Comparison of ENCODE assay signal across 28 cellular contexts in genomic region chr1:85553936-85554335, GRCh38. TPM values are rescaled to one million over a fixed set of nuclear protein-coding genes. Genes with fewer than 3 reads are reported as not detected.
DNase-seq lines count a peak whose midpoint lies in the region; ATAC-seq, FAIRE-seq and TF ChIP-seq lines count a peak whose summit lies in the region.
"Had no signal": no experiment of that assay in that cellular context is flagged by ENCODE, and none has a peak within 500 bp of the region (broad histone marks: within the 10 kb centered on the region; RNA-seq: fewer than 3 reads in every experiment).

No MANE protein-coding gene starts in this region.

- H3K4me3 ChIP-seq in GM23338: no peak overlapping the region
- no peak overlapping the region for H3K4me3 ChIP-seq in H1 (ENCODE audit: extremely low read depth in 1 of 4, insufficient read depth in 2 of 4, low read depth in 3 of 4, low read length in 4 of 4)
- H3K4me3 ChIP-seq in muscle layer of colon (ENCODE audit: low read depth in 1 of 2, low read length in 2 of 2): no peak overlapping the region
- H3K4me3 ChIP-seq in gastrocnemius medialis: no peak overlapping the region
- H3K4me3 ChIP-seq: A549, dorsolateral prefrontal cortex, K562, thyroid gland had no signal

- H3K27ac Mint-ChIP-seq in GM23338: 0 out of 2 replicates have a peak overlapping the region, but pooled peaks have one; percentile 37
- H3K27ac Mint-ChIP-seq: activated CD8-positive, alpha-beta T cell treated with anti-CD3 and anti-CD28 coated beads for 36 hours; activated naive CD8-positive, alpha-beta T cell; B cell; CD8-positive, alpha-beta memory T cell; stimulated activated naive CD8-positive, alpha-beta T cell treated with anti-CD3 and anti-CD28 coated beads, Interleukin-15, Interleukin-2, amounts not matched to agents 100 ng/mL and 50 ng/mL, for 24 hours; T-helper 17 cell had no signal

- H3K27me3 ChIP-seq in GM23338 (ENCODE audit: insufficient read depth) (no peaks in the 10 kb centered on the region), H1 (replicated peaks in 1 of 4; ENCODE audit: control insufficient read depth in 3 of 4, extremely low read depth in 1 of 4, insufficient read depth in 3 of 4, low read length in 3 of 4) (no peaks in the 10 kb centered on the region; a peak in 1 of 7 replicates), muscle layer of colon (ENCODE audit: control insufficient read depth in 1 of 2, insufficient read depth in 2 of 2, low read length in 2 of 2) (no peaks in the 10 kb centered on the region), gastrocnemius medialis (no peaks in the 10 kb centered on the region)
- H3K27me3 ChIP-seq: dorsolateral prefrontal cortex, thyroid gland had no signal

- in situ Hi-C loops in gastrocnemius medialis (cut with MboI; ENCODE audit: low sequenced_read_pairs in 4 of 4): no loop called here

- H2BK120ac ChIP-seq in H1 (replicated peaks; ENCODE audit: low read depth, low read length): no peak overlapping the region

- no peak overlapping the region for H2BK15ac ChIP-seq in H1 (ENCODE audit: low read length)

- intact Hi-C loops in gastrocnemius medialis (cut with DNase I; ENCODE audit: low total_unique reads): no loop called here

- H3F3A ChIP-seq in GM23338 (replicated peaks; ENCODE audit: low read depth): no peaks in the 10 kb centered on the region

- TF ChIP-seq RAD21 in H1 (IDR thresholded peaks at IDR 0.05 in 1 of 2, conservative IDR thresholded peaks at IDR 0.05 in 1 of 2; ENCODE audit: low read depth in 2 of 2, low read length in 2 of 2): no peak

- no peak overlapping the region for H3K14ac ChIP-seq in H1 (ENCODE audit: insufficient read length)

- peaks cover 3% of the 10 kb centered on the region for H3K9me2 ChIP-seq in GM23338 (ENCODE audit: insufficient read depth)

- no peaks in the 10 kb centered on the region for H3K79me1 ChIP-seq in H1 (ENCODE audit: low read depth, low read length)

- no peak overlapping the region for H3K4me3 Mint-ChIP-seq in GM23338
- H3K4me3 Mint-ChIP-seq: activated CD8-positive, alpha-beta T cell treated with anti-CD3 and anti-CD28 coated beads for 36 hours; activated naive CD8-positive, alpha-beta T cell; B cell; CD8-positive, alpha-beta memory T cell; stimulated activated naive CD8-positive, alpha-beta T cell treated with anti-CD3 and anti-CD28 coated beads, Interleukin-15, Interleukin-2, amounts not matched to agents 100 ng/mL and 50 ng/mL, for 24 hours; T-helper 17 cell had no signal

- H2BK12ac ChIP-seq in H1 (ENCODE audit: low read depth, low read length): no peak overlapping the region

- H3K79me2 ChIP-seq in GM23338 (replicated peaks; ENCODE audit: insufficient read depth): no peaks in the 10 kb centered on the region
- H3K79me2 ChIP-seq in H1 (ENCODE audit: control insufficient read depth in 1 of 2, insufficient read depth in 2 of 2, low read length in 2 of 2): no peaks in the 10 kb centered on the region

- peaks cover 20% of the 10 kb centered on the region for H3K4me1 Mint-ChIP-seq in GM23338
- H3K4me1 Mint-ChIP-seq: B cell; CD8-positive, alpha-beta memory T cell; T-helper 17 cell had no signal

- H3K27ac ChIP-seq in GM23338 (ENCODE audit: low read depth) (no peak overlapping the region), H1 (ENCODE audit: low read depth, low read length) (no peak overlapping the region), muscle layer of colon (ENCODE audit: low read depth, low read length) (peak overlapping the region; percentile 67), gastrocnemius medialis (peak overlapping the region; percentile 35 to 79 (median 74))
- H3K27ac ChIP-seq: dorsolateral prefrontal cortex had no signal

- no peak overlapping the region for H3K23ac ChIP-seq in H1 (ENCODE audit: insufficient read length)

- no peaks in the 10 kb centered on the region for H3K36me3 Mint-ChIP-seq in GM23338 (ENCODE audit: low read depth)
- H3K36me3 Mint-ChIP-seq: CD8-positive, alpha-beta memory T cell had no signal

- POLR2A ChIA-PET in H1 (lab: Charles Lee; ENCODE audit: partially characterized antibody): interaction anchor here (0.6 to 1.3 kb wide), 4 partner anchors 22 to 152 kb away, joined by 3 to 5 read pairs (median 3); no protein-coding TSS in a partner anchor

- TF ChIP-seq EP300 in H1 (IDR thresholded peaks at IDR 0.05; ENCODE audit: borderline replicate concordance in 1 of 2, low read depth in 2 of 2, low read length in 2 of 2): no peak

- DNase-seq in GM23338 (ENCODE audit: low spot score): no peak
- no peak for DNase-seq in H1 (ENCODE audit: low read depth in 1 of 2, low spot score in 2 of 2)
- no peak for DNase-seq in gastrocnemius medialis
- DNase-seq in DMS53 (lab: John Stamatoyannopoulos, UW): no peak
- DNase-seq in activated CD4-positive, alpha-beta T cell treated with anti-CD3 and anti-CD28 coated beads for 1 hour: no peak
- DNase-seq: activated CD4-positive, CD25-positive, alpha-beta regulatory T cell treated with anti-CD3 and anti-CD28 coated beads, Interleukin-2, amount 50 U/mL, for 72 hours; activated CD8-positive, alpha-beta T cell treated with anti-CD3 and anti-CD28 coated beads for 36 hours; CD8-positive, alpha-beta memory T cell; dorsolateral prefrontal cortex; glutamatergic neuron; HCEC 1CT; NCI-H1105; NCI-H2029 treated with DMSO at 0.1 percent for 48 hours; NCI-H2227 treated with DMSO at 0.1 percent for 48 hours; NCI-H526 treated with DMSO at 0.1 percent for 48 hours; T-helper 17 cell; thyroid gland had no signal

- FAIRE-seq in H1 (lab: Jason Lieb, UNC): no peak
- FAIRE-seq: A549, K562, RCC 7860 had no signal

- no peak overlapping the region for H3K9ac ChIP-seq in H1 (replicated peaks in 1 of 4; ENCODE audit: extremely low read depth in 1 of 4, low read depth in 3 of 4, low read length in 3 of 4)
- H3K9ac ChIP-seq in muscle layer of colon (ENCODE audit: low read length): no peak overlapping the region

- H3K36me3 ChIP-seq in GM23338 (ENCODE audit: insufficient read depth): no peaks in the 10 kb centered on the region
- H3K36me3 ChIP-seq in H1 (ENCODE audit: control insufficient read depth in 2 of 4, insufficient read depth in 4 of 4, low read length in 3 of 4): no peaks in the 10 kb centered on the region
- H3K36me3 ChIP-seq in muscle layer of colon (ENCODE audit: insufficient read depth, low read length): no peaks in the 10 kb centered on the region
- H3K36me3 ChIP-seq in gastrocnemius medialis: no peaks in the 10 kb centered on the region
- H3K36me3 ChIP-seq: thyroid gland had no signal

- no peaks in the 10 kb centered on the region for H3K23me2 ChIP-seq in H1 (ENCODE audit: low read depth, low read length)

- no peak for TF ChIP-seq CTCF in GM23338 (conservative IDR thresholded peaks at IDR 0.05; ENCODE audit: low read depth in 2 of 2)
- TF ChIP-seq CTCF in H1 (IDR thresholded peaks at IDR 0.05; ENCODE audit: control extremely low read depth in 1 of 3, insufficient read depth in 1 of 3, low read depth in 1 of 3, low read length in 3 of 3): no peak
- TF ChIP-seq CTCF in gastrocnemius medialis (IDR thresholded peaks at IDR 0.05 in 4 of 5, conservative IDR thresholded peaks at IDR 0.05 in 1 of 5): no peak

- no peak overlapping the region for H3K18ac ChIP-seq in H1 (ENCODE audit: extremely low read depth, low read length)

- no peaks in the 10 kb centered on the region for H4K20me1 ChIP-seq in GM23338 (replicated peaks; ENCODE audit: insufficient read depth)
- H4K20me1 ChIP-seq in H1 (replicated peaks in 1 of 2; ENCODE audit: control insufficient read depth in 1 of 2, insufficient read depth in 2 of 2, low read length in 2 of 2): no peaks in the 10 kb centered on the region

- H2AFZ ChIP-seq in GM23338 (no peak overlapping the region; the same call in 1 of the 2 replicates), H1 (ENCODE audit: low read length) (peak overlapping the region; percentile 6; the same call in 1 of the 2 replicates)

- H2AK5ac ChIP-seq in H1 (ENCODE audit: low read depth, low read length): no peak overlapping the region

- H4K8ac ChIP-seq in H1 (ENCODE audit: extremely low read depth, insufficient read depth, low read length): no peak overlapping the region

- no peak overlapping the region for H3K4ac ChIP-seq in H1 (replicated peaks; ENCODE audit: insufficient read length, low read depth, low read length)

- no peak overlapping the region for H4K5ac ChIP-seq in H1 (ENCODE audit: insufficient read length, low read depth, low read length)

- no peak overlapping the region for H2BK20ac ChIP-seq in H1 (ENCODE audit: low read length)

- H3K56ac ChIP-seq in H1 (replicated peaks; ENCODE audit: insufficient read length, low read depth, low read length): no peak overlapping the region

- WGBS in H1 (ENCODE audit: extremely low coverage in 1 of 2, insufficient coverage in 1 of 2, insufficient read length in 1 of 2, insufficient replicate concordance in 2 of 2, low coverage in 1 of 2, low lambda C conversion rate in 2 of 2, missing lambda C conversion rate in 1 of 2), 2 experiments: 91% methylated on average over 1 of the region's 1 CpG; no CpG with 5 or more reads in 1 of the 2 experiments

- H3K27me3 Mint-ChIP-seq in GM23338 (ENCODE audit: insufficient read depth, low read depth, poor library complexity): no peaks in the 10 kb centered on the region
- H3K27me3 Mint-ChIP-seq: progenitor cell of endocrine pancreas had no signal

- TF ChIP-seq POLR2A in H1 (IDR thresholded peaks at IDR 0.05; ENCODE audit: control extremely low read depth in 1 of 2, low read depth in 2 of 2, low read length in 2 of 2) (no peak), gastrocnemius medialis (IDR thresholded peaks at IDR 0.05) (no peak)

- CTCF ChIA-PET in H1 (lab: Charles Lee; ENCODE audit: partially characterized antibody): no interaction called here

- no peak overlapping the region for H2BK5ac ChIP-seq in H1 (ENCODE audit: low read depth, low read length)

- H4K91ac ChIP-seq in H1 (replicated peaks; ENCODE audit: insufficient read length, low read length): no peak overlapping the region

- H3K9me3 Mint-ChIP-seq in GM23338: no peaks in the 10 kb centered on the region; the same call in 2 of the 3 replicates
- H3K9me3 Mint-ChIP-seq: activated CD8-positive, alpha-beta T cell treated with anti-CD3 and anti-CD28 coated beads for 36 hours; stimulated activated naive CD8-positive, alpha-beta T cell treated with anti-CD3 and anti-CD28 coated beads, Interleukin-15, Interleukin-2, amounts not matched to agents 100 ng/mL and 50 ng/mL, for 24 hours had no signal

- H3K9me3 ChIP-seq in H1 (ENCODE audit: insufficient read depth in 2 of 2, low read depth in 1 of 2, low read length in 1 of 2) (no peaks in the 10 kb centered on the region; a peak in 1 of 4 replicates), muscle layer of colon (ENCODE audit: low read length) (no peaks in the 10 kb centered on the region), gastrocnemius medialis (no peaks in the 10 kb centered on the region)
- H3K9me3 ChIP-seq: thyroid gland had no signal

- no peak for ATAC-seq in GM23338
- ATAC-seq in gastrocnemius medialis: no peak
- ATAC-seq in GM18861 (IDR thresholded peaks at IDR 0.05; ENCODE audit: unreplicated experiment): no peak
- ATAC-seq in GM19455 (IDR thresholded peaks at IDR 0.05; ENCODE audit: unreplicated experiment): no peak
- ATAC-seq: A549; activated CD8-positive, alpha-beta T cell treated with anti-CD3 and anti-CD28 coated beads for 36 hours; K562; T-helper 17 cell had no signal

- H3K4me1 ChIP-seq in GM23338 (ENCODE audit: insufficient read depth): peaks cover 14% of the 10 kb centered on the region
- peaks cover 0 to 2% (median 2%) of the 10 kb centered on the region in 4 experiments; a peak in 3 of 7 replicates for H3K4me1 ChIP-seq in H1 (replicated peaks in 1 of 4; ENCODE audit: control insufficient read depth in 3 of 4, insufficient read depth in 4 of 4, low read length in 3 of 4)
- H3K4me1 ChIP-seq in muscle layer of colon (ENCODE audit: insufficient read depth, low read length): peaks cover 52% of the 10 kb centered on the region
- peaks cover 15 to 38% of the 10 kb centered on the region in 2 donors for H3K4me1 ChIP-seq in gastrocnemius medialis

- H3K4me2 ChIP-seq in GM23338 (no peak overlapping the region), H1 (ENCODE audit: insufficient read depth in 1 of 2, low read depth in 2 of 2, low read length in 2 of 2) (no peak overlapping the region)
- H3K4me2 ChIP-seq: A549 had no signal

RNA-seq across cellular contexts. Expression of gene CCN1, which starts 26.6 kb away (rescaled TPM):
- total RNA-seq in GM23338 (2014; rRNA removed; shearing (Covaris generic)): 66.5 and 66.6 TPM in 2 replicates
- polyA plus RNA-seq in GM23338 (2016; fragmentation: Nextera tagmentation; extraction: Ambion mirVana) (130 and 132 TPM in 2 replicates), H1 (2011; rRNA removed) (19.1 and 29.7 TPM in 2 replicates)
- 108 and 113 TPM in 2 replicates for total RNA-seq in H1 (2021; fragmentation: NEBNext Ultra II Directional; extraction: Animal tissue kit (Norgen Biotek cat#: 25700))
- 36.4 TPM for polyA plus RNA-seq in H1 (2011; cell fraction: cytosol; rRNA removed)
- polyA plus RNA-seq in H1 (2011; cell fraction: nucleus; rRNA removed): 106 TPM
- 58.2 to 88.4 TPM (median 74.4 TPM) in 4 replicates for polyA plus RNA-seq in H1 (2012, experiment 1 of 2)
- polyA plus RNA-seq in H1 (2012, experiment 2 of 2): 84.1 TPM
- 122 TPM for polyA plus RNA-seq in H1 (2013, experiment 1 of 2)
- polyA plus RNA-seq in H1 (2013, experiment 2 of 2): 139 TPM
- polyA minus RNA-seq in H1 (2011; rRNA and poly(A)+ RNA removed): 18.3 and 33.7 TPM in 2 replicates
- 37.7 TPM for polyA minus RNA-seq in H1 (2011; cell fraction: cytosol; rRNA and poly(A)+ RNA removed)
- 109 TPM for polyA minus RNA-seq in H1 (2011; cell fraction: nucleus; rRNA and poly(A)+ RNA removed)
- 10 to 100 TPM in 3 of 4 donors, 1 to 10 TPM in 1; 5.6 to 64.3 (median 25.0) TPM for total RNA-seq in gastrocnemius medialis
- total RNA-seq: B cell, mononuclear cell, T-helper 17 cell had no signal
- polyA plus RNA-seq: CD8-positive, alpha-beta memory T cell had no signal

Comparison
In these comparisons a context has a peak if more than half of its experiments do, and no peak if none do; other contexts are left out.
1. H3K27ac ChIP-seq: peak in muscle layer of colon (single experiment) and gastrocnemius medialis (4 of 4); none in GM23338 (single experiment) and H1 (single experiment).